1 cellular context compared by ENCODE assay signal in the genomic region with DNA sequence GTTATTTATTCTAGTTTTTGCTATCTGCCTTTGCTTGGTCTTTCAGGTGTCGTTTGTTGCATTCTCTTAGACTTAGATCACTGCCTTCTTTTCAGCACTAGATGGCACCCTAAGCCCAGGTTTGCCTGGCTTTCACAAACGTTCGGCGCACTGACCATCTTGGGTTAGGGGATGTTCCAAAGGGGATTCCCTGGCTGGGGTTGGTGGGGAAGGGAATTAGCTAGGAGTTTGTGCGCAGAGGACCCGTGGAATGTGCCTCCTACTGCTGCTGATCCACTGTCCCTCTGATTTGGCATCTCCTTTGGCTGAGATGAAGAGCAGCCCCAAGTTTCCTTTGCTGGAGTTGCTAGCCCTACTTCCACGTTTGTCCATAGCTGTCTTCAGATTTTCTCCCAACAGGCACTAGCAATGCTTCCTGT.
A peak's percentile ranks its signal among the peaks of the same experiment; 100 is the strongest.
TF ChIP-seq lines count a peak whose summit lies in the region.

No MANE protein-coding gene starts in this region.

TF ChIP-seq in GM12878, 131 proteins besides CTCF, POLR2A, EP300 and RAD21 (continued from another document):
- TF ChIP-seq, protein P1, sequence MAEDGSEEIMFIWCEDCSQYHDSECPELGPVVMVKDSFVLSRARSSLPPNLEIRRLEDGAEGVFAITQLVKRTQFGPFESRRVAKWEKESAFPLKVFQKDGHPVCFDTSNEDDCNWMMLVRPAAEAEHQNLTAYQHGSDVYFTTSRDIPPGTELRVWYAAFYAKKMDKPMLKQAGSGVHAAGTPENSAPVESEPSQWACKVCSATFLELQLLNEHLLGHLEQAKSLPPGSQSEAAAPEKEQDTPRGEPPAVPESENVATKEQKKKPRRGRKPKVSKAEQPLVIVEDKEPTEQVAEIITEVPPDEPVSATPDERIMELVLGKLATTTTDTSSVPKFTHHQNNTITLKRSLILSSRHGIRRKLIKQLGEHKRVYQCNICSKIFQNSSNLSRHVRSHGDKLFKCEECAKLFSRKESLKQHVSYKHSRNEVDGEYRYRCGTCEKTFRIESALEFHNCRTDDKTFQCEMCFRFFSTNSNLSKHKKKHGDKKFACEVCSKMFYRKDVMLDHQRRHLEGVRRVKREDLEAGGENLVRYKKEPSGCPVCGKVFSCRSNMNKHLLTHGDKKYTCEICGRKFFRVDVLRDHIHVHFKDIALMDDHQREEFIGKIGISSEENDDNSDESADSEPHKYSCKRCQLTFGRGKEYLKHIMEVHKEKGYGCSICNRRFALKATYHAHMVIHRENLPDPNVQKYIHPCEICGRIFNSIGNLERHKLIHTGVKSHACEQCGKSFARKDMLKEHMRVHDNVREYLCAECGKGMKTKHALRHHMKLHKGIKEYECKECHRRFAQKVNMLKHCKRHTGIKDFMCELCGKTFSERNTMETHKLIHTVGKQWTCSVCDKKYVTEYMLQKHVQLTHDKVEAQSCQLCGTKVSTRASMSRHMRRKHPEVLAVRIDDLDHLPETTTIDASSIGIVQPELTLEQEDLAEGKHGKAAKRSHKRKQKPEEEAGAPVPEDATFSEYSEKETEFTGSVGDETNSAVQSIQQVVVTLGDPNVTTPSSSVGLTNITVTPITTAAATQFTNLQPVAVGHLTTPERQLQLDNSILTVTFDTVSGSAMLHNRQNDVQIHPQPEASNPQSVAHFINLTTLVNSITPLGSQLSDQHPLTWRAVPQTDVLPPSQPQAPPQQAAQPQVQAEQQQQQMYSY (CRISPR knock-in tag; IDR thresholded peaks at IDR 0.05): no peak
- TF ChIP-seq YY1 (IDR thresholded peaks at IDR 0.05; ENCODE audit: low read depth, low read length) (0 out of 2 replicates have a peak, but pooled peaks have one; percentile 25), RB1 (IDR thresholded peaks at IDR 0.05; ENCODE audit: borderline replicate concordance) (0 out of 2 replicates have a peak, but pooled peaks have one; percentile 19), POU2F2 (IDR thresholded peaks at IDR 0.05; ENCODE audit: borderline replicate concordance, low read depth, low read length) (0 out of 3 replicates have a peak, but pooled peaks have one; percentile 33)
